In the genomic region with DNA sequence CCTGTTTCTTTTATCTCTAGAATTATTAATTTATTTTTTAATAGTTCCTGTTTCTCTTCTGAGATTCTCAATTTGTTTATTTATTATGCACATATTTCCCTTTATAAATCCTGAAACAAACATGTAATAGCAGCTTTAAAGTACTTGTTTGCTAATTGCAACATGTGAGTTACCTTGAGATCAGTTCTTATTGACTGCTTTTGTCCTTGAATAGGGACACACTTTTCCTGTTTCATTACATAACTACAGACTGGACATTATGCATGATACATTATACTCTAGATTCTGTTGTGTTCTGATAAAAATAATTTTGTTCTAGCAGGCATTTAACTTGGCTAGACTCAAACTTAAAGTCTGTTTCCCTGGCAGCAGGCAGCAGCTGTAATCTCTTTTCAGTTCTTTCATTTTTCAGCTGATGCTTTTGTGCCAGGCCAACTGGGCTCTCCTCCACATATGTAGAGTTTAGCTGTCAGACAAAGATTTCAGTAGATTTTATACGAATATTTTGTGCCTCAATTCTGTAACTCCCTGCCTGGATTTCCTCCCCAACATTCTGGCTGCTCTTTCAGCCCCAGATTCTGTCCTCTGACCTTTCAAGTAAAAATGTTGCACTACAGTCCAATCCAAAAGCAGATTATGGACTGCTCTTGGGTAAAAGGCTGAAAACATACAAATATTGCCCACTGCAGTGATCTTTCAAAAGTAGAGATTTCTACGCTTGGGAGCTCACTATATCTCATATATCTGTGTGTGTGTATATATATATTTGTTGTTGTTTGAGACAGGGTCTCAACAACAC, we compare ENCODE assay signal across 17 cellular contexts. TPM values are rescaled to one million over a fixed set of nuclear protein-coding genes. Genes with fewer than 3 reads are reported as not detected.
"Had no signal": no experiment of that assay in that cellular context is flagged by ENCODE, and none has a peak within 500 bp of the region (broad histone marks: within the 10 kb centered on the region; RNA-seq: fewer than 3 reads in every experiment).

No MANE protein-coding gene starts in this region.

- H3K4me3 ChIP-seq: neural progenitor cell, ovary, tibial artery, uterus had no signal

- H3K27me3 ChIP-seq: neural progenitor cell, ovary, tibial artery, uterus had no signal

- FAIRE-seq: keratinocyte had no signal

- DNase-seq: activated CD4-positive, alpha-beta T cell treated with anti-CD3 and anti-CD28 coated beads for 4 hours; activated CD8-positive, alpha-beta memory T cell treated with anti-CD3 and anti-CD28 coated beads, Interleukin-2, amount 50 U/mL, for 4 hours; activated CD8-positive, alpha-beta T cell treated with anti-CD3 and anti-CD28 coated beads, Interleukin-2, amount 10 ng/mL, durations not matched to agents 7 days and 5 days; activated gamma-delta T cell; activated naive CD8-positive, alpha-beta T cell treated with anti-CD3 and anti-CD28 coated beads for 36 hours; activated T-cell treated with anti-CD3 and anti-CD28 coated beads, Interleukin-2, amount 50 U/mL, for 72 hours; cerebellar nuclear complex; effector memory CD4-positive, alpha-beta T cell; foreskin melanocyte; head of caudate nucleus; ovary; tibial artery; uterus; WERI-Rb-1 had no signal

- ATAC-seq: activated CD8-positive, alpha-beta T cell treated with anti-CD3 and anti-CD28 coated beads, Interleukin-2, amount 10 ng/mL, durations not matched to agents 7 days and 5 days; activated T-cell treated with anti-CD3 and anti-CD28 coated beads, Interleukin-2, amount 50 U/mL, for 72 hours; stimulated activated effector memory CD8-positive, alpha-beta T cell treated with anti-CD3 and anti-CD28 coated beads, Interleukin-12 subunit alpha, Interleukin-12 subunit beta, amount 100 ng/mL, for 72 hours had no signal

- H3K9me3 ChIP-seq: ovary, tibial artery, uterus had no signal

- H3K27ac ChIP-seq: neural progenitor cell, ovary, tibial artery, uterus, WERI-Rb-1 had no signal

- H3K36me3 ChIP-seq: neural progenitor cell, ovary, uterus, WERI-Rb-1 had no signal

- H3K4me1 ChIP-seq: tibial artery, uterus had no signal

RNA-seq across cellular contexts. Expression of gene PCOLCE2, which starts 41.9 kb away (rescaled TPM):
- total RNA-seq: activated CD8-positive, alpha-beta T cell treated with anti-CD3 and anti-CD28 coated beads, Interleukin-2, amount 10 ng/mL, durations not matched to agents 7 days and 5 days; activated T-cell treated with anti-CD3 and anti-CD28 coated beads, Interleukin-2, amount 50 U/mL, for 72 hours had no signal
